13 cellular contexts compared by ENCODE assay signal in genomic region chr12:53718567-53718966, GRCh38. TPM values are rescaled to one million over a fixed set of nuclear protein-coding genes. Genes with fewer than 3 reads are reported as not detected.
"Had no signal": no experiment of that assay in that cellular context is flagged by ENCODE, and none has a peak within 500 bp of the region (broad histone marks: within the 10 kb centered on the region; RNA-seq: fewer than 3 reads in every experiment).

No MANE protein-coding gene starts in this region.

RNA-seq across cellular contexts. Expression of gene CISTR, which starts 33.2 kb away (rescaled TPM):
- total RNA-seq: activated B cell treated with CpG ODN at 0.5 μM for 24 hours; activated CD4-positive, alpha-beta memory T cell treated with anti-CD3 and anti-CD28 coated beads for 36 hours; activated CD4-positive, alpha-beta memory T cell treated with anti-CD3 and anti-CD28 coated beads, Interleukin-2, amount 10 ng/mL, durations not matched to agents 7 days and 5 days; activated CD4-positive, alpha-beta T cell treated with anti-CD3 and anti-CD28 coated beads for 36 hours; activated CD4-positive, alpha-beta T cell treated with anti-CD3 and anti-CD28 coated beads, Interleukin-2, amount 10 ng/mL, durations not matched to agents 24 days and 14 days; activated CD4-positive, alpha-beta T cell treated with anti-CD3 and anti-CD28 coated beads, Interleukin-2, amount 10 ng/mL, durations not matched to agents 7 days and 5 days; activated CD8-positive, alpha-beta memory T cell treated with anti-CD3 and anti-CD28 coated beads for 36 hours; activated CD8-positive, alpha-beta memory T cell treated with anti-CD3 and anti-CD28 coated beads, Interleukin-2, amount 10 ng/mL, durations not matched to agents 7 days and 5 days; activated CD8-positive, alpha-beta T cell treated with anti-CD3 and anti-CD28 coated beads for 36 hours; activated CD8-positive, alpha-beta T cell treated with anti-CD3 and anti-CD28 coated beads, Interleukin-2, amount 10 ng/mL, durations not matched to agents 7 days and 5 days; T-helper 1 cell treated with Interleukin-12 subunit alpha and Interleukin-12 subunit beta and Interleukin-4 antibody, amounts not matched to agents 30 ng/mL and 1 ng/mL, for 36 hours; T-helper 17 cell; T-helper 2 cell treated with Interferon-gamma antibody and Interleukin-4, amounts not matched to agents 100 ng/mL and 5 ng/mL, for 36 hours had no signal
